Comparison of ENCODE assay signal across 8 cellular contexts in genomic region chr14:93977790-93978581, GRCh38. TPM values are rescaled to one million over a fixed set of nuclear protein-coding genes. Genes with fewer than 3 reads are reported as not detected.
DNase-seq lines count a peak whose midpoint lies in the region; ATAC-seq and TF ChIP-seq lines count a peak whose summit lies in the region.

No MANE protein-coding gene starts in this region.

- WGBS in upper lobe of left lung, 2 donors: 75 to 83% methylated on average over 10 to 11 of the region's 11 CpGs

- TF ChIP-seq EP300 in upper lobe of left lung (IDR thresholded peaks at IDR 0.05): no peak

- peaks cover 75% of the 10 kb centered on the region for H3K4me1 Mint-ChIP-seq in activated CD4-positive, alpha-beta T cell treated with anti-CD3 and anti-CD28 coated beads for 36 hours
- H3K4me1 Mint-ChIP-seq in stimulated activated naive CD8-positive, alpha-beta T cell treated with anti-CD3 and anti-CD28 coated beads, Interleukin-15, amount 100 ng/mL, for 72 hours: peaks cover 97% of the 10 kb centered on the region
- peaks cover 12% of the 10 kb centered on the region for H3K4me1 Mint-ChIP-seq in GM23338

- ATAC-seq in GM18858 (IDR thresholded peaks at IDR 0.05; ENCODE audit: unreplicated experiment) (peak; percentile 52), HG03064 (IDR thresholded peaks at IDR 0.05; ENCODE audit: low read depth, unreplicated experiment) (peak; percentile 59), upper lobe of left lung (ENCODE audit: low FRiP score in 2 of 2) (no peak), GM23338 (no peak)
- peak; percentile 74 for ATAC-seq in activated CD4-positive, alpha-beta T cell treated with anti-CD3 and anti-CD28 coated beads for 36 hours
- peak; percentile 92 for ATAC-seq in stimulated activated naive CD8-positive, alpha-beta T cell treated with anti-CD3 and anti-CD28 coated beads, Interleukin-15, amount 100 ng/mL, for 72 hours

- H3K36me3 ChIP-seq in upper lobe of left lung (no peaks in the 10 kb centered on the region), GM23338 (ENCODE audit: insufficient read depth) (no peaks in the 10 kb centered on the region)

- no peaks in the 10 kb centered on the region for H4K20me1 ChIP-seq in GM23338 (replicated peaks; ENCODE audit: insufficient read depth)

- H2AFZ ChIP-seq in GM23338: no peak overlapping the region

- no peak overlapping the region for H3K4me2 ChIP-seq in GM23338

- TF ChIP-seq CTCF in upper lobe of left lung (IDR thresholded peaks at IDR 0.05) (no peak), GM23338 (conservative IDR thresholded peaks at IDR 0.05; ENCODE audit: low read depth in 2 of 2) (no peak)

- H3K27me3 ChIP-seq in upper lobe of left lung: no peaks in the 10 kb centered on the region
- no peaks in the 10 kb centered on the region for H3K27me3 ChIP-seq in GM23338 (ENCODE audit: insufficient read depth)

- H3K9me3 ChIP-seq in upper lobe of left lung: no peaks in the 10 kb centered on the region

- H3K27me3 Mint-ChIP-seq in activated CD4-positive, alpha-beta T cell treated with anti-CD3 and anti-CD28 coated beads for 36 hours: no peaks in the 10 kb centered on the region
- no peaks in the 10 kb centered on the region for H3K27me3 Mint-ChIP-seq in stimulated activated naive CD8-positive, alpha-beta T cell treated with anti-CD3 and anti-CD28 coated beads, Interleukin-15, amount 100 ng/mL, for 72 hours
- peaks cover 12% of the 10 kb centered on the region for H3K27me3 Mint-ChIP-seq in GM23338 (ENCODE audit: insufficient read depth, low read depth, poor library complexity)

- H3K9me2 ChIP-seq in GM23338 (ENCODE audit: insufficient read depth): no peaks in the 10 kb centered on the region

- H3K4me3 ChIP-seq in upper lobe of left lung: no peak overlapping the region
- no peak overlapping the region for H3K4me3 ChIP-seq in GM23338

- CTCF ChIA-PET in activated CD4-positive, alpha-beta T cell treated with anti-CD3 and anti-CD28 coated beads for 36 hours (lab: Charles Lee): interaction anchor here (0.7 to 13.9 kb wide), 9 partner anchors 13 to 364 kb away, joined by 3 to 180 read pairs (median 5); no protein-coding TSS in a partner anchor

- H3K79me2 ChIP-seq in GM23338 (replicated peaks; ENCODE audit: insufficient read depth): no peaks in the 10 kb centered on the region

- intact Hi-C loops in activated CD4-positive, alpha-beta T cell treated with anti-CD3 and anti-CD28 coated beads for 36 hours (cut with DNase I, micrococcal nuclease): loop anchor here (1.0 to 10.0 kb wide), 11 partner anchors 15 to 1544 kb away; partner anchors contain the start of genes LYSET (in 1 of the 2), MOAP1 (in 1 of the 2) and OTUB2 (in 1 of the 2)

- peaks cover 35% of the 10 kb centered on the region for H3K36me3 Mint-ChIP-seq in activated CD4-positive, alpha-beta T cell treated with anti-CD3 and anti-CD28 coated beads for 36 hours (ENCODE audit: low read depth)
- no peaks in the 10 kb centered on the region for H3K36me3 Mint-ChIP-seq in GM23338 (ENCODE audit: low read depth)

- no peak for TF ChIP-seq POLR2A in upper lobe of left lung (IDR thresholded peaks at IDR 0.05)

- no peaks in the 10 kb centered on the region for H3F3A ChIP-seq in GM23338 (replicated peaks; ENCODE audit: low read depth)

- H3K27ac ChIP-seq in upper lobe of left lung (no peak overlapping the region), GM23338 (ENCODE audit: low read depth) (no peak overlapping the region)

- peak; percentile 84 for DNase-seq in activated CD4-positive, alpha-beta T cell treated with anti-CD3 and anti-CD28 coated beads for 36 hours
- DNase-seq in glomerular visceral epithelial cell (ENCODE audit: extremely low spot score): peak; percentile 97
- DNase-seq in stimulated activated naive CD8-positive, alpha-beta T cell treated with anti-CD3 and anti-CD28 coated beads, Interleukin-15, amount 100 ng/mL, for 72 hours: peak; percentile 83 to 85
- DNase-seq in upper lobe of left lung: no peak
- no peak for DNase-seq in NCI-H748 (lab: John Stamatoyannopoulos, UW; ENCODE audit: unreplicated experiment)
- no peak for DNase-seq in GM23338 (ENCODE audit: low spot score)

- peak overlapping the region; percentile 97 for H3K27ac Mint-ChIP-seq in activated CD4-positive, alpha-beta T cell treated with anti-CD3 and anti-CD28 coated beads for 36 hours
- H3K27ac Mint-ChIP-seq in stimulated activated naive CD8-positive, alpha-beta T cell treated with anti-CD3 and anti-CD28 coated beads, Interleukin-15, amount 100 ng/mL, for 72 hours: peak overlapping the region; percentile 86 to 96
- H3K27ac Mint-ChIP-seq in GM23338: no peak overlapping the region

- H3K9me3 Mint-ChIP-seq in activated CD4-positive, alpha-beta T cell treated with anti-CD3 and anti-CD28 coated beads for 36 hours (ENCODE audit: low read depth): peaks cover 11% of the 10 kb centered on the region
- H3K9me3 Mint-ChIP-seq in stimulated activated naive CD8-positive, alpha-beta T cell treated with anti-CD3 and anti-CD28 coated beads, Interleukin-15, amount 100 ng/mL, for 72 hours: peaks cover 7 to 18% of the 10 kb centered on the region in 2 donors
- H3K9me3 Mint-ChIP-seq in GM23338: no peaks in the 10 kb centered on the region

- POLR2A ChIA-PET in activated CD4-positive, alpha-beta T cell treated with anti-CD3 and anti-CD28 coated beads for 36 hours (lab: Charles Lee): interaction anchor here (0.6 to 2.3 kb wide), 14 partner anchors 13 to 772 kb away, joined by 3 to 48 read pairs (median 4); partner anchors contain the start of genes DDX24, IFI27L1 and SERPINA1

- H3K4me1 ChIP-seq in upper lobe of left lung (no peaks in the 10 kb centered on the region), GM23338 (ENCODE audit: insufficient read depth) (no peaks in the 10 kb centered on the region; the same call in 1 of the 2 replicates)

- peak overlapping the region; percentile 24 for H3K4me3 Mint-ChIP-seq in activated CD4-positive, alpha-beta T cell treated with anti-CD3 and anti-CD28 coated beads for 36 hours
- peak overlapping the region; percentile 66 to 72 for H3K4me3 Mint-ChIP-seq in stimulated activated naive CD8-positive, alpha-beta T cell treated with anti-CD3 and anti-CD28 coated beads, Interleukin-15, amount 100 ng/mL, for 72 hours
- H3K4me3 Mint-ChIP-seq in GM23338: no peak overlapping the region

TF ChIP-seq in GM23338, 12 proteins besides CTCF, POLR2A, EP300 and RAD21 (continues in another document):
- TF ChIP-seq ZNF331 (CRISPR knock-in tag; IDR thresholded peaks at IDR 0.05; ENCODE audit: low read depth): no peak

RNA-seq across cellular contexts. Expression of gene ASB2, which starts 1.6 kb away (rescaled TPM):
- total RNA-seq in activated CD4-positive, alpha-beta T cell treated with anti-CD3 and anti-CD28 coated beads for 36 hours: 10 to 100 TPM; 24.8 to 25.5 TPM
- total RNA-seq in upper lobe of left lung: 1 to 10 TPM in 3 of 6 donors, under 1 TPM in 2, not detected in 1; 0.76 to 2.2 (median 1.9) TPM
- total RNA-seq in GM23338 (2014; rRNA removed; shearing (Covaris generic)): 1.2 and 2.3 TPM in 2 replicates
- 1.5 and 1.7 TPM in 2 replicates for polyA plus RNA-seq in GM23338 (2016; fragmentation: Nextera tagmentation; extraction: Ambion mirVana)

RNA-seq across cellular contexts. Expression of gene CCDC197, which starts 19.1 kb away (rescaled TPM):
- total RNA-seq in activated CD4-positive, alpha-beta T cell treated with anti-CD3 and anti-CD28 coated beads for 36 hours: under 1 TPM; 0.34 to 0.53 TPM
- not detected for total RNA-seq in upper lobe of left lung
- total RNA-seq in GM23338 (2014; rRNA removed; shearing (Covaris generic)): not detected in 2 replicates
- not detected in 2 replicates for polyA plus RNA-seq in GM23338 (2016; fragmentation: Nextera tagmentation; extraction: Ambion mirVana)

RNA-seq across cellular contexts. Expression of gene OTUB2, which starts 48.2 kb away (rescaled TPM):
- under 1 TPM; 0.75 to 0.93 TPM for total RNA-seq in activated CD4-positive, alpha-beta T cell treated with anti-CD3 and anti-CD28 coated beads for 36 hours
- 1 to 10 TPM in 4 of 6 donors, under 1 TPM in 2; 0.22 to 1.8 (median 1.1) TPM for total RNA-seq in upper lobe of left lung
- total RNA-seq in GM23338 (2014; rRNA removed; shearing (Covaris generic)): 4.1 and 4.4 TPM in 2 replicates
- polyA plus RNA-seq in GM23338 (2016; fragmentation: Nextera tagmentation; extraction: Ambion mirVana): 1.9 and 2.1 TPM in 2 replicates

RNA-seq across cellular contexts. Expression of gene FAM181A, which starts 50.8 kb away (rescaled TPM):
- not detected for total RNA-seq in activated CD4-positive, alpha-beta T cell treated with anti-CD3 and anti-CD28 coated beads for 36 hours
- total RNA-seq in upper lobe of left lung: 10 to 100 TPM in 1 of 6 donors, 1 to 10 TPM in 3, not detected in 2; 1.6 to 13.4 (median 1.9) TPM
- total RNA-seq in GM23338 (2014; rRNA removed; shearing (Covaris generic)): not detected in 2 replicates
- not detected in 2 replicates for polyA plus RNA-seq in GM23338 (2016; fragmentation: Nextera tagmentation; extraction: Ambion mirVana)

Comparison
In these comparisons a context has a peak if more than half of its experiments do, and no peak if none do; other contexts are left out.
1. ATAC-seq: peak in GM18858 (single experiment), HG03064 (single experiment), activated CD4-positive, alpha-beta T cell treated with anti-CD3 and anti-CD28 coated beads for 36 hours (single experiment) and stimulated activated naive CD8-positive, alpha-beta T cell treated with anti-CD3 and anti-CD28 coated beads, Interleukin-15, amount 100 ng/mL, for 72 hours (single experiment); none in upper lobe of left lung (0 of 2) and GM23338 (single experiment).
2. DNase-seq: peak in activated CD4-positive, alpha-beta T cell treated with anti-CD3 and anti-CD28 coated beads for 36 hours (single experiment), glomerular visceral epithelial cell (single experiment) and stimulated activated naive CD8-positive, alpha-beta T cell treated with anti-CD3 and anti-CD28 coated beads, Interleukin-15, amount 100 ng/mL, for 72 hours (2 of 2); none in upper lobe of left lung (0 of 2), NCI-H748 (single experiment) and GM23338 (single experiment).